Comparison of ENCODE assay signal across 20 cellular contexts in genomic region chr13:53501387-53501786, GRCh38.
DNase-seq lines count a peak whose midpoint lies in the region; ATAC-seq and TF ChIP-seq lines count a peak whose summit lies in the region.
"Had no signal": no experiment of that assay in that cellular context is flagged by ENCODE, and none has a peak within 500 bp of the region (broad histone marks: within the 10 kb centered on the region; RNA-seq: fewer than 3 reads in every experiment).

No MANE protein-coding gene starts in this region.

- no peaks in the 10 kb centered on the region for H3K27me3 Mint-ChIP-seq in HFFc6 (ENCODE audit: insufficient read depth)
- H3K27me3 Mint-ChIP-seq: B cell had no signal

- H3K4me3 Mint-ChIP-seq in HFFc6 = no peak overlapping the region
- H3K4me3 Mint-ChIP-seq: B cell, nephron had no signal

- no peak for TF ChIP-seq CTCF in HFFc6 (IDR thresholded peaks at IDR 0.05)

- DNase-seq in DMS53 (lab: John Stamatoyannopoulos, UW) (peak; percentile 69), NCI-H1048 (lab: John Stamatoyannopoulos, UW) (no peak), NCI-H524 treated with DMSO at 0.1 percent for 48 hours (lab: John Stamatoyannopoulos, UW) (no peak), HFFc6 (no peak), HUDEP-2 (lab: John Stamatoyannopoulos, UW; ENCODE audit: unreplicated experiment in 76 of 76) (no peak)
- DNase-seq: effector memory CD4-positive, alpha-beta T cell; left cardiac atrium; midbrain; NCI-H1417; RPMI8226; stimulated activated naive CD4-positive, alpha-beta T cell treated with Interleukin-2 at 50 U/mL for 16 hours; T1000; tibial artery had no signal

- H3K36me3 Mint-ChIP-seq in HFFc6 (ENCODE audit: low read depth) = no peaks in the 10 kb centered on the region
- H3K36me3 Mint-ChIP-seq: activated naive CD4-positive, alpha-beta T cell treated with anti-CD3 and anti-CD28 coated beads, Interleukin-2, amount 50 U/mL, for 72 hours had no signal

- ATAC-seq in GM19395 (IDR thresholded peaks at IDR 0.05; ENCODE audit: unreplicated experiment) (peak; percentile 77), HG02678 (IDR thresholded peaks at IDR 0.05; ENCODE audit: unreplicated experiment) (peak; percentile 78), HG03520 (IDR thresholded peaks at IDR 0.05; ENCODE audit: unreplicated experiment) (peak; percentile 85)
- ATAC-seq: activated naive CD4-positive, alpha-beta T cell treated with anti-CD3 and anti-CD28 coated beads, Interleukin-2, amount 50 U/mL, for 72 hours; left cardiac atrium; SK-N-SH treated with all-trans-retinoic acid at 6 μM for 48 hours had no signal

- H3K9me3 Mint-ChIP-seq in HFFc6 = peaks cover 32% of the 10 kb centered on the region

- H3K4me1 Mint-ChIP-seq in HFFc6 (ENCODE audit: low read depth) = no peaks in the 10 kb centered on the region
- H3K4me1 Mint-ChIP-seq: B cell had no signal

- H3K27ac Mint-ChIP-seq in HFFc6 = no peak overlapping the region
- H3K27ac Mint-ChIP-seq: activated naive CD4-positive, alpha-beta T cell treated with anti-CD3 and anti-CD28 coated beads, Interleukin-2, amount 50 U/mL, for 72 hours; B cell; nephron had no signal
